7 cellular contexts compared by ENCODE assay signal in the genomic region with DNA sequence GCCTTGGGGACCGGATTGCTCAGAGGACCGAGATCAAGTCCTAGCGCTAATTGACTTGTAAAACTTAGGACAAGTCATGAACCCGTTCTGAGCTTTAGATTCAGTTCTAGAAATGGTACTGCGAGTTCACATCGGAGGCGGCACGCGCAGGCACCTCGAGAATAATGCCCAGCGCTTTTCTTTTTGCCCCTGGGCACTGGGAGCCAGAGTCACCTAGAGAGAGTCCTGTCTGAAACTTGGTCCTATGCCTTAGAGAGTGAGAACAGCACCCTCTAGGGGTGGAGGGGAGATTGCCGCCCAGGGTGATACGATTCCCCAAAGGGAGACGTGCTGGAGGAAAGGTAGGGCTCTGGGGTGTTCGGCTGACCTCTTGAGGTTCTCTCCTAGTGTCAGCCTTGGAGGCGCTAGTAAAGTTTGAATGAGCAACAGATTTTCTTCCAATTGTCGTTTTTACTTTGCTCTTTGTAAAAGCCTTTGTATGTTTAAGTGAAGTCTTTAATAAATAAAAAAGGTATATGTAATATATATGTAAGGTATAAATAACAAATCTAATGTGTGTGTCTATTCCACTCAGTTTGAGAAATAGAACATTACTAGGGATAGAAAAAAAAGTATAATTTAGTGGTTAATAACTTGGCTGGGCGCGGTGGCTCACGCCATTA. TPM values are rescaled to one million over a fixed set of nuclear protein-coding genes. Genes with fewer than 3 reads are reported as not detected.
DNase-seq lines count a peak whose midpoint lies in the region; ATAC-seq and TF ChIP-seq lines count a peak whose summit lies in the region.

No MANE protein-coding gene starts in this region.

- in situ Hi-C loops in astrocyte of the spinal cord (cut with HindIII; ENCODE audit: low sequenced_read_pairs) (no loop called here), gastrocnemius medialis (cut with MboI; ENCODE audit: low sequenced_read_pairs in 4 of 4) (loop anchor here in 1 of 4 donors (25.0 kb wide), 1 partner anchor 363 kb away; the partner anchor contains the start of gene PARL)

- H3K27ac Mint-ChIP-seq in T-helper 2 cell treated with Interferon-gamma antibody and Interleukin-4, amounts not matched to agents 5 μg/mL and 100 μg/mL, for 36 hours, result peak overlapping the region; percentile 97

- peaks cover 4% of the 10 kb centered on the region for H3K36me3 Mint-ChIP-seq in T-helper 2 cell treated with Interferon-gamma antibody and Interleukin-4, amounts not matched to agents 5 μg/mL and 100 μg/mL, for 36 hours (ENCODE audit: low read depth)

- no peaks in the 10 kb centered on the region for H3K27me3 ChIP-seq in gastrocnemius medialis

- intact Hi-C loops in gastrocnemius medialis (cut with DNase I; ENCODE audit: low total_unique reads), result loop anchor here (2.0 kb wide), 1 partner anchor 21 kb away; the partner anchor contains the start of gene VWA5B2

- H3K4me1 Mint-ChIP-seq in T-helper 2 cell treated with Interferon-gamma antibody and Interleukin-4, amounts not matched to agents 5 μg/mL and 100 μg/mL, for 36 hours (ENCODE audit: low read depth), result peaks cover 12% of the 10 kb centered on the region

- H3K4me3 ChIP-seq in astrocyte of the spinal cord (ENCODE audit: low read depth, low read length), result peak overlapping the region; percentile 87
- H3K4me3 ChIP-seq in gastrocnemius medialis, result peak overlapping the region; percentile 85 to 95 (median 90)

- H3K4me3 Mint-ChIP-seq in T-helper 2 cell treated with Interferon-gamma antibody and Interleukin-4, amounts not matched to agents 5 μg/mL and 100 μg/mL, for 36 hours, result peak overlapping the region; percentile 96

- H3K9me3 ChIP-seq in gastrocnemius medialis, result no peaks in the 10 kb centered on the region

- peak overlapping the region; percentile 91 to 95 (median 94) for H3K27ac ChIP-seq in gastrocnemius medialis

- peaks cover 17 to 20% of the 10 kb centered on the region in 2 donors for H3K4me1 ChIP-seq in gastrocnemius medialis

- DNase-seq in NCI-H187 (lab: John Stamatoyannopoulos, UW) (peak; percentile 86 to 89), astrocyte of the spinal cord (ENCODE audit: low read depth, low spot score) (peak; percentile 88), iPS DF 4.7 (ENCODE audit: extremely low read depth, low spot score) (peak; percentile 94), gastrocnemius medialis (peak; percentile 59 to 85)
- DNase-seq in T-helper 2 cell treated with Interferon-gamma antibody and Interleukin-4, amounts not matched to agents 5 μg/mL and 100 μg/mL, for 36 hours (ENCODE audit: low spot score), result peak; percentile 88

- H3K9me3 Mint-ChIP-seq in T-helper 2 cell treated with Interferon-gamma antibody and Interleukin-4, amounts not matched to agents 5 μg/mL and 100 μg/mL, for 36 hours, result no peaks in the 10 kb centered on the region

- ATAC-seq in GM18499 (IDR thresholded peaks at IDR 0.05; ENCODE audit: insufficient read depth, unreplicated experiment), result peak; percentile 41
- ATAC-seq in HG02973 (IDR thresholded peaks at IDR 0.05; ENCODE audit: unreplicated experiment), result peak; percentile 60
- ATAC-seq in gastrocnemius medialis, result peak; percentile 80 to 82

- H3K27me3 Mint-ChIP-seq in T-helper 2 cell treated with Interferon-gamma antibody and Interleukin-4, amounts not matched to agents 5 μg/mL and 100 μg/mL, for 36 hours (ENCODE audit: low read depth), result no peaks in the 10 kb centered on the region

- TF ChIP-seq CTCF in astrocyte of the spinal cord (IDR thresholded peaks at IDR 0.05; ENCODE audit: low read depth, low read length), result peak; percentile 96
- peak; percentile 81 to 94 (median 88) for TF ChIP-seq CTCF in gastrocnemius medialis (IDR thresholded peaks at IDR 0.05 in 4 of 5, conservative IDR thresholded peaks at IDR 0.05 in 1 of 5)

- peaks cover 0 to 8% of the 10 kb centered on the region in 2 donors for H3K36me3 ChIP-seq in gastrocnemius medialis

- no peak for TF ChIP-seq POLR2A in gastrocnemius medialis (IDR thresholded peaks at IDR 0.05)

RNA-seq across cellular contexts. Expression of gene EEF1AKMT4, which starts 0.8 kb away (rescaled TPM):
- total RNA-seq in gastrocnemius medialis, result 10 to 100 TPM in 2 of 4 donors, 1 to 10 TPM in 2; 5.7 to 14.6 (median 8.5) TPM

RNA-seq across cellular contexts. Expression of gene ALG3, which starts 1.5 kb away (rescaled TPM):
- 10 to 100 TPM; 35.0 to 58.1 (median 50.1) TPM for total RNA-seq in gastrocnemius medialis

RNA-seq across cellular contexts. Expression of gene CAMK2N2, which starts 11.1 kb away (rescaled TPM):
- total RNA-seq in gastrocnemius medialis, result not detected

RNA-seq across cellular contexts. Expression of gene VWA5B2, which starts 20.9 kb away (rescaled TPM):
- total RNA-seq in gastrocnemius medialis, result not detected

RNA-seq across cellular contexts. Expression of gene ECE2, which starts 25.5 kb away (rescaled TPM):
- not detected for total RNA-seq in gastrocnemius medialis

Comparison
In these comparisons a context has a peak if more than half of its experiments do, and no peak if none do; other contexts are left out.
1. Peak in every context shown above with its lines: DNase-seq, ATAC-seq, H3K4me3 ChIP-seq and H3K27ac ChIP-seq.